In the genomic region with DNA sequence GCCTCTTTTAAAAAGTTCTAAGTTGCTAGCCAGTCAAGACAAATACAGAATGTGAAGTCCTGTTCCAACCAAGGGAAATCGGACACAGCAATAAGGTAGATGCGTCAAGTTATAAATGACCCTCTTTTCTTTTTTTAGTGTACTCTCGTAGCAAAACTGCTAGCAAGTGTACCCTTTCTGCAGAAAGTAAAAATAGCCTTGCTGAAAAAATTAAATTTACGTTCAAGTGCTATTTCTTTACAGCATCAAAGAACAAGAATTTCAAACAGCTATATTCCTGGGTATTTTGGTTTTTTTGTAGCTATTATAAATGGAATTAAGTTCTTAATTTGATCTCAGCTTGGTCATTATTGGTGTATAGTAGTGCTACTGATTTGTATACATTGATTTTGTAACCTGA, we compare ENCODE assay signal across 22 cellular contexts.
DNase-seq lines count a peak whose midpoint lies in the region; ATAC-seq and TF ChIP-seq lines count a peak whose summit lies in the region.
"Had no signal": no experiment of that assay in that cellular context is flagged by ENCODE, and none has a peak within 500 bp of the region (broad histone marks: within the 10 kb centered on the region; RNA-seq: fewer than 3 reads in every experiment).

No MANE protein-coding gene starts in this region.

- no peaks in the 10 kb centered on the region for H3K79me1 ChIP-seq in neuronal stem cell (ENCODE audit: low read depth, low read length)

- H3K4me3 ChIP-seq in HL-60 (replicated peaks; ENCODE audit: insufficient read depth, low read length) (no peak overlapping the region), neuronal stem cell (ENCODE audit: low read length in 2 of 2) (no peak overlapping the region)
- H3K4me3 ChIP-seq: A549; BLaER1 treated with 17β-estradiol and CSF1 and Interleukin-3, amounts not matched to agents 10 nM and 100 nM; GM12878; GM23248 had no signal

- H2AFZ ChIP-seq in neuronal stem cell (ENCODE audit: low read length): no peak overlapping the region
- H2AFZ ChIP-seq: GM23248 had no signal

- H2BK12ac ChIP-seq in neuronal stem cell (ENCODE audit: low read length): no peak overlapping the region

- no peak overlapping the region for H4K8ac ChIP-seq in neuronal stem cell (ENCODE audit: low read depth, low read length)

- H3K4ac ChIP-seq in neuronal stem cell (ENCODE audit: low read length): no peak overlapping the region

- no peak overlapping the region for H2BK120ac ChIP-seq in neuronal stem cell (ENCODE audit: low read depth, low read length)

- H2AK5ac ChIP-seq in neuronal stem cell (ENCODE audit: low read depth, low read length): no peak overlapping the region

- H3K9ac ChIP-seq in neuronal stem cell (ENCODE audit: low read depth, low read length, poor library complexity): no peak overlapping the region
- H3K9ac ChIP-seq: BLaER1 treated with 17β-estradiol and CSF1 and Interleukin-3, amounts not matched to agents 10 nM and 100 nM; GM23248 had no signal

- peak overlapping the region; percentile 97 for H3K27ac ChIP-seq in HL-60 (replicated peaks)
- peak overlapping the region; percentile 77 for H3K27ac ChIP-seq in epithelial cell of prostate
- H3K27ac ChIP-seq in neuronal stem cell (replicated peaks; ENCODE audit: low read length): no peak overlapping the region
- H3K27ac ChIP-seq: A549, GM23248 had no signal

- no peak overlapping the region for H3K14ac ChIP-seq in neuronal stem cell (ENCODE audit: low read length)

- no peak overlapping the region for H3K23ac ChIP-seq in neuronal stem cell (ENCODE audit: low read depth, low read length, poor library complexity)

- no peak overlapping the region for H4K91ac ChIP-seq in neuronal stem cell (ENCODE audit: low read depth, low read length, poor library complexity)

- H2BK15ac ChIP-seq in neuronal stem cell (ENCODE audit: low read length): no peak overlapping the region

- no peak for TF ChIP-seq CTCF in HL-60 (IDR thresholded peaks at IDR 0.05; ENCODE audit: insufficient read depth, low read length)

- H3K36me3 ChIP-seq in neuronal stem cell (replicated peaks in 1 of 2; ENCODE audit: control insufficient read depth in 2 of 2, insufficient read depth in 2 of 2, low read length in 2 of 2): no peaks in the 10 kb centered on the region
- H3K36me3 ChIP-seq: BE2C; BLaER1 treated with 17β-estradiol and CSF1 and Interleukin-3, amounts not matched to agents 10 nM and 100 nM had no signal

- H3K4me2 ChIP-seq in neuronal stem cell (ENCODE audit: insufficient read depth, low read length, poor library complexity, severe bottlenecking): peak overlapping the region; percentile 11
- H3K4me2 ChIP-seq: A549; BLaER1 treated with 17β-estradiol and CSF1 and Interleukin-3, amounts not matched to agents 10 nM and 100 nM had no signal

- H3K4me1 ChIP-seq in neuronal stem cell (ENCODE audit: control insufficient read depth in 2 of 2, insufficient read depth in 1 of 2, low read depth in 1 of 2, low read length in 2 of 2): peaks cover 2 to 4% of the 10 kb centered on the region in 2 donors
- H3K4me1 ChIP-seq: A549, BE2C had no signal

- no peak for ATAC-seq in GM18867 (IDR thresholded peaks at IDR 0.05; ENCODE audit: unreplicated experiment)
- ATAC-seq: A549, GM12878 had no signal

- peaks cover 0 to 18% of the 10 kb centered on the region in 2 donors for H3K9me3 ChIP-seq in neuronal stem cell (replicated peaks in 1 of 2; ENCODE audit: control insufficient read depth in 2 of 2, insufficient read depth in 1 of 2, low read depth in 1 of 2, low read length in 2 of 2)
- H3K9me3 ChIP-seq: A549, BE2C had no signal

- H2BK5ac ChIP-seq in neuronal stem cell (ENCODE audit: low read length): no peak overlapping the region

- H3K18ac ChIP-seq in neuronal stem cell (ENCODE audit: low read length): no peak overlapping the region

- H3K27me3 ChIP-seq in HL-60 (ENCODE audit: insufficient read depth, poor library complexity, severe bottlenecking) (no peaks in the 10 kb centered on the region), neuronal stem cell (ENCODE audit: control insufficient read depth in 3 of 3, insufficient read depth in 3 of 3, low read depth in 1 of 3, low read length in 3 of 3) (no peaks in the 10 kb centered on the region)
- H3K27me3 ChIP-seq: BE2C; BLaER1 treated with 17β-estradiol and CSF1 and Interleukin-3, amounts not matched to agents 10 nM and 100 nM had no signal

- DNase-seq in HL-60 (ENCODE audit: low read depth in 1 of 2, low spot score in 1 of 2) (no peak), epithelial cell of prostate (ENCODE audit: low read depth, low spot score) (no peak), neuronal stem cell (ENCODE audit: low spot score) (no peak), UCSD-AML1 (lab: John Stamatoyannopoulos, UW; ENCODE audit: unreplicated experiment) (no peak), NCI-H146 (lab: John Stamatoyannopoulos, UW) (no peak)
- DNase-seq: 8988T; ACHN; AML-193; BE2C; CD4-positive, alpha-beta T cell; CD8-positive, alpha-beta memory T cell; DMS 273 treated with DMSO at 0.1 percent for 48 hours; DMS79; EL; GDM1; GM23248; H7; HCEC 1CT had no signal

- no CpG with 5 or more reads among the region's 4 CpGs for WGBS in neuronal stem cell (ENCODE audit: extremely low coverage in 2 of 2, insufficient read length in 2 of 2, insufficient replicate concordance in 1 of 2), 2 donors
